Comparison of ENCODE assay signal across 23 cellular contexts in genomic region chr15:74804935-74805334, GRCh38. TPM values are rescaled to one million over a fixed set of nuclear protein-coding genes. Genes with fewer than 3 reads are reported as not detected.
A peak's percentile ranks its signal among the peaks of the same experiment; 100 is the strongest.
DNase-seq lines count a peak whose midpoint lies in the region; ATAC-seq and TF ChIP-seq lines count a peak whose summit lies in the region.
"Had no signal": no experiment of that assay in that cellular context is flagged by ENCODE, and none has a peak within 500 bp of the region (broad histone marks: within the 10 kb centered on the region; RNA-seq: fewer than 3 reads in every experiment).

No MANE protein-coding gene starts in this region.

- H3K36me3 ChIP-seq in CD8-positive, alpha-beta T cell (ENCODE audit: insufficient read depth, low read length) = peaks cover 25% of the 10 kb centered on the region

- H3K9me3 ChIP-seq in CD8-positive, alpha-beta T cell (ENCODE audit: low read length) = no peaks in the 10 kb centered on the region
- H3K9me3 ChIP-seq: BLaER1, heart left ventricle, tibial nerve had no signal

- H3K36me3 Mint-ChIP-seq in T-helper 1 cell treated with Interleukin-12 subunit alpha and Interleukin-12 subunit beta and Interleukin-4 antibody, amounts not matched to agents 30 μg/mL and 1 μg/mL, for 36 hours (ENCODE audit: low read depth) = peaks cover 35% of the 10 kb centered on the region
- H3K36me3 Mint-ChIP-seq in CD8-positive, alpha-beta T cell = peaks cover 46% of the 10 kb centered on the region
- H3K36me3 Mint-ChIP-seq in activated T-helper 2 cell treated with anti-CD3 and anti-CD28 coated beads, Interferon-gamma antibody, Interleukin-2, Interleukin-4, amounts not matched to agents 10 μg/mL and 5 μg/mL and 100 μg/mL, durations not matched to agents 14 hours and 24 hours and 36 hours (ENCODE audit: low read depth) = peaks cover 44% of the 10 kb centered on the region
- H3K36me3 Mint-ChIP-seq in naive thymus-derived CD8-positive, alpha-beta T cell = peaks cover 0 to 40% (median 0%) of the 10 kb centered on the region in 3 donors

- no peaks in the 10 kb centered on the region for H3K9me3 Mint-ChIP-seq in T-helper 1 cell treated with Interleukin-12 subunit alpha and Interleukin-12 subunit beta and Interleukin-4 antibody, amounts not matched to agents 30 μg/mL and 1 μg/mL, for 36 hours
- no peaks in the 10 kb centered on the region for H3K9me3 Mint-ChIP-seq in CD8-positive, alpha-beta T cell
- no peaks in the 10 kb centered on the region for H3K9me3 Mint-ChIP-seq in activated T-helper 2 cell treated with anti-CD3 and anti-CD28 coated beads, Interferon-gamma antibody, Interleukin-2, Interleukin-4, amounts not matched to agents 10 μg/mL and 5 μg/mL and 100 μg/mL, durations not matched to agents 14 hours and 24 hours and 36 hours
- H3K9me3 Mint-ChIP-seq in naive thymus-derived CD8-positive, alpha-beta T cell = no peaks in the 10 kb centered on the region

- H3K27me3 Mint-ChIP-seq in T-helper 1 cell treated with Interleukin-12 subunit alpha and Interleukin-12 subunit beta and Interleukin-4 antibody, amounts not matched to agents 30 μg/mL and 1 μg/mL, for 36 hours (ENCODE audit: low read depth) = peaks cover 7% of the 10 kb centered on the region
- H3K27me3 Mint-ChIP-seq in CD8-positive, alpha-beta T cell (ENCODE audit: low read depth) = no peaks in the 10 kb centered on the region
- H3K27me3 Mint-ChIP-seq in activated T-helper 2 cell treated with anti-CD3 and anti-CD28 coated beads, Interferon-gamma antibody, Interleukin-2, Interleukin-4, amounts not matched to agents 10 μg/mL and 5 μg/mL and 100 μg/mL, durations not matched to agents 14 hours and 24 hours and 36 hours (ENCODE audit: low read depth) = no peaks in the 10 kb centered on the region
- no peaks in the 10 kb centered on the region for H3K27me3 Mint-ChIP-seq in naive thymus-derived CD8-positive, alpha-beta T cell

- POLR2A ChIA-PET in CD8-positive, alpha-beta T cell (lab: Charles Lee) = interaction anchor here (0.7 to 2.1 kb wide), 7 partner anchors 8 to 146 kb away, joined by 3 to 9 read pairs (median 4); partner anchors contain the start of gene LMAN1L
- POLR2A ChIA-PET in naive thymus-derived CD8-positive, alpha-beta T cell (lab: Charles Lee) = interaction anchor here (1.2 to 32.7 kb wide), 2 partner anchors 22 to 154 kb away, joined by 3 to 1300 read pairs; partner anchors contain the start of gene CSK

- DNase-seq in T-helper 1 cell (no peak), SHP77 treated with DMSO at 0.1 percent for 48 hours (lab: John Stamatoyannopoulos, UW) (no peak), NCI-H510A (lab: John Stamatoyannopoulos, UW) (no peak), mesenteric fat pad (ENCODE audit: low spot score) (no peak)
- no peak for DNase-seq in CD8-positive, alpha-beta T cell
- DNase-seq in activated T-helper 2 cell treated with anti-CD3 and anti-CD28 coated beads, Interferon-gamma antibody, Interleukin-2, Interleukin-4, amounts not matched to agents 10 μg/mL and 5 μg/mL and 100 μg/mL, durations not matched to agents 14 hours and 24 hours and 36 hours (ENCODE audit: low spot score) = no peak
- DNase-seq in naive thymus-derived CD8-positive, alpha-beta T cell = no peak
- DNase-seq: 8988T; activated effector memory CD4-positive, alpha-beta T cell treated with anti-CD3 and anti-CD28 coated beads, Interleukin-2, amount 50 U/mL, for 16 hours; DMS 273 treated with DMSO at 0.1 percent for 48 hours; GDM1; H7; heart left ventricle; NCI-H2029; NCI-H446 treated with DMSO at 0.1 percent for 48 hours; stimulated activated naive CD4-positive, alpha-beta T cell treated with Interleukin-2 at 50 U/mL for 16 hours had no signal

- H3K4me3 ChIP-seq in CD8-positive, alpha-beta T cell (ENCODE audit: low read depth, low read length) = no peak overlapping the region
- H3K4me3 ChIP-seq: BLaER1, heart left ventricle, tibial nerve had no signal

- CTCF ChIA-PET in CD8-positive, alpha-beta T cell (lab: Charles Lee) = interaction anchor here (1.1 to 38.4 kb wide), 4 partner anchors 27 to 146 kb away, joined by 3 to 1956 read pairs (median 4); partner anchors contain the start of gene CSK

- TF ChIP-seq CTCF in CD8-positive, alpha-beta T cell (IDR thresholded peaks at IDR 0.05) = no peak

- intact Hi-C loops in CD8-positive, alpha-beta T cell (cut with DNase I, micrococcal nuclease) = no loop called here
- intact Hi-C loops in activated T-helper 2 cell treated with anti-CD3 and anti-CD28 coated beads, Interferon-gamma antibody, Interleukin-2, Interleukin-4, amounts not matched to agents 10 μg/mL and 5 μg/mL and 100 μg/mL, durations not matched to agents 14 hours and 24 hours and 36 hours (cut with micrococcal nuclease) = no loop called here

- H3K27ac Mint-ChIP-seq in T-helper 1 cell treated with Interleukin-12 subunit alpha and Interleukin-12 subunit beta and Interleukin-4 antibody, amounts not matched to agents 30 μg/mL and 1 μg/mL, for 36 hours = peak overlapping the region; percentile 10
- H3K27ac Mint-ChIP-seq in CD8-positive, alpha-beta T cell = peak overlapping the region; percentile 81
- peak overlapping the region; percentile 36 for H3K27ac Mint-ChIP-seq in activated T-helper 2 cell treated with anti-CD3 and anti-CD28 coated beads, Interferon-gamma antibody, Interleukin-2, Interleukin-4, amounts not matched to agents 10 μg/mL and 5 μg/mL and 100 μg/mL, durations not matched to agents 14 hours and 24 hours and 36 hours
- H3K27ac Mint-ChIP-seq in naive thymus-derived CD8-positive, alpha-beta T cell = peak overlapping the region; percentile 27 to 91 (median 78)

- H3K27me3 ChIP-seq in CD8-positive, alpha-beta T cell (ENCODE audit: insufficient read depth, low read length) = no peaks in the 10 kb centered on the region
- H3K27me3 ChIP-seq: BLaER1, heart left ventricle, tibial nerve had no signal

- H3K4me1 ChIP-seq in CD8-positive, alpha-beta T cell (ENCODE audit: insufficient read depth, low read length) = peaks cover 36% of the 10 kb centered on the region

- ATAC-seq in CD8-positive, alpha-beta T cell = no peak
- no peak for ATAC-seq in naive thymus-derived CD8-positive, alpha-beta T cell
- ATAC-seq: heart left ventricle, Right ventricle myocardium inferior had no signal

- peaks cover 21% of the 10 kb centered on the region for H3K4me1 Mint-ChIP-seq in T-helper 1 cell treated with Interleukin-12 subunit alpha and Interleukin-12 subunit beta and Interleukin-4 antibody, amounts not matched to agents 30 μg/mL and 1 μg/mL, for 36 hours (ENCODE audit: low read depth)
- peaks cover 39% of the 10 kb centered on the region for H3K4me1 Mint-ChIP-seq in CD8-positive, alpha-beta T cell (ENCODE audit: low read depth)
- peaks cover 13% of the 10 kb centered on the region for H3K4me1 Mint-ChIP-seq in activated T-helper 2 cell treated with anti-CD3 and anti-CD28 coated beads, Interferon-gamma antibody, Interleukin-2, Interleukin-4, amounts not matched to agents 10 μg/mL and 5 μg/mL and 100 μg/mL, durations not matched to agents 14 hours and 24 hours and 36 hours (ENCODE audit: low read depth)
- peaks cover 32 to 46% (median 40%) of the 10 kb centered on the region in 4 donors for H3K4me1 Mint-ChIP-seq in naive thymus-derived CD8-positive, alpha-beta T cell

- H3K27ac ChIP-seq in CD8-positive, alpha-beta T cell (ENCODE audit: low read depth, low read length) = no peak overlapping the region
- H3K27ac ChIP-seq: BLaER1, heart left ventricle, KMS-11, tibial nerve had no signal

- no peak overlapping the region for H3K4me3 Mint-ChIP-seq in T-helper 1 cell treated with Interleukin-12 subunit alpha and Interleukin-12 subunit beta and Interleukin-4 antibody, amounts not matched to agents 30 μg/mL and 1 μg/mL, for 36 hours
- no peak overlapping the region for H3K4me3 Mint-ChIP-seq in CD8-positive, alpha-beta T cell
- H3K4me3 Mint-ChIP-seq in activated T-helper 2 cell treated with anti-CD3 and anti-CD28 coated beads, Interferon-gamma antibody, Interleukin-2, Interleukin-4, amounts not matched to agents 10 μg/mL and 5 μg/mL and 100 μg/mL, durations not matched to agents 14 hours and 24 hours and 36 hours (ENCODE audit: low read depth) = no peak overlapping the region
- no peak overlapping the region for H3K4me3 Mint-ChIP-seq in naive thymus-derived CD8-positive, alpha-beta T cell

RNA-seq across cellular contexts. Expression of gene LMAN1L, which starts 7.7 kb away (rescaled TPM):
- not detected for total RNA-seq in CD8-positive, alpha-beta T cell
- total RNA-seq in activated T-helper 2 cell treated with anti-CD3 and anti-CD28 coated beads, Interferon-gamma antibody, Interleukin-2, Interleukin-4, amounts not matched to agents 10 μg/mL and 5 μg/mL and 100 μg/mL, durations not matched to agents 14 hours and 24 hours and 36 hours = 0.32 TPM in 1 of 2 replicates, not detected in the other
- total RNA-seq in naive thymus-derived CD8-positive, alpha-beta T cell = under 1 TPM; 0.57 to 0.80 TPM
- not detected for polyA plus RNA-seq in naive thymus-derived CD8-positive, alpha-beta T cell
- not detected for total RNA-seq in mesenteric fat pad
- total RNA-seq: H7 had no signal

RNA-seq across cellular contexts. Expression of gene CPLX3, which starts 21.5 kb away (rescaled TPM):
- total RNA-seq in CD8-positive, alpha-beta T cell = under 1 TPM; 0.19 to 0.36 TPM
- total RNA-seq in activated T-helper 2 cell treated with anti-CD3 and anti-CD28 coated beads, Interferon-gamma antibody, Interleukin-2, Interleukin-4, amounts not matched to agents 10 μg/mL and 5 μg/mL and 100 μg/mL, durations not matched to agents 14 hours and 24 hours and 36 hours = 0.16 TPM in 1 of 2 replicates, not detected in the other
- total RNA-seq in naive thymus-derived CD8-positive, alpha-beta T cell = under 1 TPM; 0.39 to 0.44 TPM
- polyA plus RNA-seq in naive thymus-derived CD8-positive, alpha-beta T cell = not detected
- not detected for total RNA-seq in mesenteric fat pad
- total RNA-seq: activated CD8-positive, alpha-beta memory T cell treated with anti-CD3 and anti-CD28 coated beads for 36 hours; tibial nerve had no signal

RNA-seq across cellular contexts. Expression of gene CSK, which starts 23.1 kb away (rescaled TPM):
- total RNA-seq in CD8-positive, alpha-beta T cell = 100 to 1,000 TPM in 1 of 2 experiments, 10 to 100 TPM in 1; 99.5 to 118 TPM
- total RNA-seq in activated T-helper 2 cell treated with anti-CD3 and anti-CD28 coated beads, Interferon-gamma antibody, Interleukin-2, Interleukin-4, amounts not matched to agents 10 μg/mL and 5 μg/mL and 100 μg/mL, durations not matched to agents 14 hours and 24 hours and 36 hours = 261 and 266 TPM in 2 replicates
- total RNA-seq in naive thymus-derived CD8-positive, alpha-beta T cell = 100 to 1,000 TPM; 220 TPM
- 100 to 1,000 TPM in 1 of 3 donors, 10 to 100 TPM in 2; 70.8 to 124 (median 79.8) TPM for polyA plus RNA-seq in naive thymus-derived CD8-positive, alpha-beta T cell
- 46.9 TPM for total RNA-seq in mesenteric fat pad

RNA-seq across cellular contexts. Expression of gene ULK3, which starts 38.0 kb away (rescaled TPM):
- 10 to 100 TPM; 34.3 to 35.1 TPM for total RNA-seq in CD8-positive, alpha-beta T cell
- total RNA-seq in activated T-helper 2 cell treated with anti-CD3 and anti-CD28 coated beads, Interferon-gamma antibody, Interleukin-2, Interleukin-4, amounts not matched to agents 10 μg/mL and 5 μg/mL and 100 μg/mL, durations not matched to agents 14 hours and 24 hours and 36 hours = 45.5 and 47.7 TPM in 2 replicates
- total RNA-seq in naive thymus-derived CD8-positive, alpha-beta T cell = 10 to 100 TPM; 82.8 to 83.6 TPM
- polyA plus RNA-seq in naive thymus-derived CD8-positive, alpha-beta T cell = 10 to 100 TPM; 16.3 to 32.2 (median 16.6) TPM
- total RNA-seq in mesenteric fat pad = 31.5 TPM

RNA-seq across cellular contexts. Expression of gene CYP1A2, which starts 56.3 kb away (rescaled TPM):
- total RNA-seq in CD8-positive, alpha-beta T cell = not detected
- total RNA-seq in activated T-helper 2 cell treated with anti-CD3 and anti-CD28 coated beads, Interferon-gamma antibody, Interleukin-2, Interleukin-4, amounts not matched to agents 10 μg/mL and 5 μg/mL and 100 μg/mL, durations not matched to agents 14 hours and 24 hours and 36 hours = not detected in 2 replicates
- not detected for total RNA-seq in naive thymus-derived CD8-positive, alpha-beta T cell
- polyA plus RNA-seq in naive thymus-derived CD8-positive, alpha-beta T cell = not detected
- total RNA-seq in mesenteric fat pad = not detected
- total RNA-seq: activated CD8-positive, alpha-beta memory T cell treated with anti-CD3 and anti-CD28 coated beads for 36 hours; H7; heart left ventricle; lower leg skin; Right ventricle myocardium inferior; tibial nerve had no signal
- polyA plus RNA-seq: heart left ventricle had no signal

Comparison
In these comparisons a context has a peak if more than half of its experiments do, and no peak if none do; other contexts are left out.
1. H3K27ac Mint-ChIP-seq: peak in every context shown above with its lines; median percentile 81 in CD8-positive, alpha-beta T cell; 78 in naive thymus-derived CD8-positive, alpha-beta T cell; 36 in activated T-helper 2 cell treated with anti-CD3 and anti-CD28 coated beads, Interferon-gamma antibody, Interleukin-2, Interleukin-4, amounts not matched to agents 10 μg/mL and 5 μg/mL and 100 μg/mL, durations not matched to agents 14 hours and 24 hours and 36 hours; 10 in T-helper 1 cell treated with Interleukin-12 subunit alpha and Interleukin-12 subunit beta and Interleukin-4 antibody, amounts not matched to agents 30 μg/mL and 1 μg/mL, for 36 hours.